Comparison of ENCODE assay signal across 24 cellular contexts in genomic region chr2:206023183-206023582, GRCh38.
A peak's percentile ranks its signal among the peaks of the same experiment; 100 is the strongest.
DNase-seq lines count a peak whose midpoint lies in the region; ATAC-seq and TF ChIP-seq lines count a peak whose summit lies in the region.
"Had no signal": no experiment of that assay in that cellular context is flagged by ENCODE, and none has a peak within 500 bp of the region (broad histone marks: within the 10 kb centered on the region; RNA-seq: fewer than 3 reads in every experiment).

No MANE protein-coding gene starts in this region.

- no peaks in the 10 kb centered on the region for H3K27me3 Mint-ChIP-seq in chondrocyte (ENCODE audit: low read depth)
- H3K27me3 Mint-ChIP-seq: activated CD4-positive, alpha-beta memory T cell treated with anti-CD3 and anti-CD28 coated beads, Interleukin-2, amount 10 ng/mL, durations not matched to agents 7 days and 5 days; activated naive CD8-positive, alpha-beta T cell; B cell had no signal

- H2BK5ac ChIP-seq in mesendoderm (ENCODE audit: low read length), result no peak overlapping the region

- WGBS in mesendoderm (ENCODE audit: extremely low coverage, insufficient coverage, low lambda C conversion rate), result no CpG with 5 or more reads among the region's 8 CpGs

- DNase-seq in cardiac muscle cell (ENCODE audit: low read depth in 1 of 2, low spot score in 1 of 2) (peak in 1 of 2 donors; percentile 8), left ventricle myocardium superior (no peak), OCI-LY7 (ENCODE audit: low spot score) (no peak), chondrocyte (ENCODE audit: low spot score) (no peak), NCI-H2081 (lab: John Stamatoyannopoulos, UW) (no peak), mesendoderm (no peak)
- DNase-seq: activated CD4-positive, alpha-beta memory T cell treated with anti-CD3 and anti-CD28 coated beads, Interleukin-2, amount 10 ng/mL, durations not matched to agents 7 days and 5 days; CD8-positive, alpha-beta T cell; DMS53; GDM1; glutamatergic neuron; NCI-H1092; NCI-H1930; NCI-H526; SIG-M5; stimulated activated CD4-positive, alpha-beta T cell treated with anti-CD3 and anti-CD28 coated beads, Interleukin-2, amount 100 ng/mL, for 24 hours had no signal

- H3K79me1 ChIP-seq in mesendoderm (ENCODE audit: low read length), result no peaks in the 10 kb centered on the region

- TF ChIP-seq CTCF in cardiac muscle cell (IDR thresholded peaks at IDR 0.05; ENCODE audit: low read depth, low read length) (peak; percentile 4), OCI-LY7 (conservative IDR thresholded peaks at IDR 0.05; ENCODE audit: low read length) (peak; percentile 30; the same call in 1 of the 2 replicates), chondrocyte (IDR thresholded peaks at IDR 0.05) (peak; percentile 63), parathyroid adenoma (IDR thresholded peaks at IDR 0.05) (peak; percentile 18)

- no peak overlapping the region for H4K5ac ChIP-seq in mesendoderm (ENCODE audit: low read length)

- no peak overlapping the region for H2BK15ac ChIP-seq in mesendoderm (replicated peaks; ENCODE audit: low read depth)

- POLR2A ChIA-PET in OCI-LY7 (lab: Charles Lee), result interaction anchor here (0.7 to 0.8 kb wide), 2 partner anchors 10 to 344 kb away, joined by 3 to 8 read pairs; no protein-coding TSS in a partner anchor

- H2BK120ac ChIP-seq in mesendoderm (ENCODE audit: low read depth, low read length), result no peak overlapping the region

- no peak overlapping the region for H4K8ac ChIP-seq in mesendoderm (ENCODE audit: low read depth, low read length)

- H3K36me3 ChIP-seq in cardiac muscle cell (peaks cover 22% of the 10 kb centered on the region), OCI-LY7 (ENCODE audit: insufficient read depth, low read length) (peaks cover 42% of the 10 kb centered on the region), parathyroid adenoma (ENCODE audit: control insufficient read depth, insufficient read depth, low read length) (no peaks in the 10 kb centered on the region), mesendoderm (ENCODE audit: control insufficient read depth, insufficient read depth, low read length) (no peaks in the 10 kb centered on the region)

- H3K4me2 ChIP-seq in OCI-LY7 (ENCODE audit: low read length) (no peak overlapping the region), parathyroid adenoma (ENCODE audit: low read length) (no peak overlapping the region), mesendoderm (ENCODE audit: low read length) (no peak overlapping the region)
- H3K4me2 ChIP-seq: KMS-11 had no signal

- no peak overlapping the region for H3K23ac ChIP-seq in mesendoderm (ENCODE audit: low read length)

- H3K9me3 Mint-ChIP-seq in chondrocyte (ENCODE audit: low read depth), result no peaks in the 10 kb centered on the region
- H3K9me3 Mint-ChIP-seq: activated CD4-positive, alpha-beta memory T cell treated with anti-CD3 and anti-CD28 coated beads, Interleukin-2, amount 10 ng/mL, durations not matched to agents 7 days and 5 days; CD8-positive, alpha-beta T cell had no signal

- CTCF ChIA-PET in OCI-LY7 (lab: Charles Lee; ENCODE audit: unreplicated experiment), result no interaction called here

- H3K56ac ChIP-seq in mesendoderm (ENCODE audit: low read length), result no peak overlapping the region

- H3K27me3 ChIP-seq in cardiac muscle cell (no peaks in the 10 kb centered on the region), parathyroid adenoma (ENCODE audit: control insufficient read depth, insufficient read depth, low read length) (no peaks in the 10 kb centered on the region), mesendoderm (ENCODE audit: insufficient read depth, low read length, poor library complexity) (no peaks in the 10 kb centered on the region)
- H3K27me3 ChIP-seq: right atrium auricular region had no signal

- ATAC-seq in left ventricle myocardium superior, result no peak
- ATAC-seq in GM19467 (IDR thresholded peaks at IDR 0.05; ENCODE audit: unreplicated experiment), result no peak
- ATAC-seq: activated CD4-positive, CD25-positive, alpha-beta regulatory T cell treated with anti-CD3 and anti-CD28 coated beads, Interleukin-2, amount 50 U/mL, for 24 hours; CD8-positive, alpha-beta T cell had no signal

- no peak overlapping the region for H3K4ac ChIP-seq in mesendoderm (ENCODE audit: low read depth, low read length)

- no peak overlapping the region for H3K9ac ChIP-seq in parathyroid adenoma
- no peak overlapping the region for H3K9ac ChIP-seq in mesendoderm (ENCODE audit: low read length)
- H3K9ac ChIP-seq: KMS-11 had no signal

- no peaks in the 10 kb centered on the region for H3K4me1 ChIP-seq in cardiac muscle cell (ENCODE audit: low read depth)
- H3K4me1 ChIP-seq in OCI-LY7 (ENCODE audit: insufficient read depth, low read length, poor library complexity, severe bottlenecking), result no peaks in the 10 kb centered on the region
- no peaks in the 10 kb centered on the region for H3K4me1 ChIP-seq in parathyroid adenoma
- H3K4me1 ChIP-seq in mesendoderm (ENCODE audit: control insufficient read depth, low read depth, low read length), result no peaks in the 10 kb centered on the region
- H3K4me1 ChIP-seq: right atrium auricular region had no signal

- H2AFZ ChIP-seq in OCI-LY7 (ENCODE audit: low read length) (no peak overlapping the region), parathyroid adenoma (no peak overlapping the region)

- H3K27ac Mint-ChIP-seq in chondrocyte (ENCODE audit: unreplicated experiment), result no peak overlapping the region
- H3K27ac Mint-ChIP-seq: activated CD4-positive, alpha-beta memory T cell treated with anti-CD3 and anti-CD28 coated beads, Interleukin-2, amount 10 ng/mL, durations not matched to agents 7 days and 5 days; activated naive CD8-positive, alpha-beta T cell; B cell; CD8-positive, alpha-beta T cell had no signal

- H3K9me2 ChIP-seq in OCI-LY7 (ENCODE audit: insufficient read depth, low read length), result no peaks in the 10 kb centered on the region

- no peak overlapping the region for H3K4me3 ChIP-seq in cardiac muscle cell
- no peak overlapping the region for H3K4me3 ChIP-seq in OCI-LY7 (ENCODE audit: low read depth, low read length, poor library complexity, severe bottlenecking)
- H3K4me3 ChIP-seq in parathyroid adenoma (ENCODE audit: low read depth, low read length), result no peak overlapping the region
- H3K4me3 ChIP-seq in mesendoderm (ENCODE audit: low read length), result no peak overlapping the region
- H3K4me3 ChIP-seq: right atrium auricular region had no signal

- no peak overlapping the region for H2AK5ac ChIP-seq in mesendoderm (ENCODE audit: low read length)

- no TSS peak for BruUV-seq in OCI-LY7 (replicated peaks; lab: Mats Ljungman, UMichigan)

- H3K4me1 Mint-ChIP-seq in chondrocyte (ENCODE audit: low read depth), result no peaks in the 10 kb centered on the region
- H3K4me1 Mint-ChIP-seq: activated CD4-positive, alpha-beta memory T cell treated with anti-CD3 and anti-CD28 coated beads, Interleukin-2, amount 10 ng/mL, durations not matched to agents 7 days and 5 days; B cell had no signal

- no peaks in the 10 kb centered on the region for H4K20me1 ChIP-seq in OCI-LY7 (ENCODE audit: insufficient read depth, low read length)

- no peaks in the 10 kb centered on the region for H3K79me2 ChIP-seq in OCI-LY7 (ENCODE audit: insufficient read depth, low read depth, low read length)
- H3K79me2 ChIP-seq in parathyroid adenoma, result peaks cover 2% of the 10 kb centered on the region
- no peaks in the 10 kb centered on the region for H3K79me2 ChIP-seq in mesendoderm (ENCODE audit: control insufficient read depth, insufficient read depth, low read length)

- H3K36me3 Mint-ChIP-seq in chondrocyte (ENCODE audit: low read depth), result peaks cover 2% of the 10 kb centered on the region

- intact Hi-C loops in left ventricle myocardium superior (cut with micrococcal nuclease), result no loop called here
- intact Hi-C loops in OCI-LY7 (cut with micrococcal nuclease; ENCODE audit: unreplicated experiment), result no loop called here

- H3K4me3 Mint-ChIP-seq in chondrocyte (ENCODE audit: unreplicated experiment), result no peak overlapping the region
- H3K4me3 Mint-ChIP-seq: activated CD4-positive, alpha-beta memory T cell treated with anti-CD3 and anti-CD28 coated beads, Interleukin-2, amount 10 ng/mL, durations not matched to agents 7 days and 5 days; activated naive CD8-positive, alpha-beta T cell; B cell; CD8-positive, alpha-beta T cell; neural crest cell had no signal

- no peaks in the 10 kb centered on the region for H3K9me3 ChIP-seq in cardiac muscle cell (ENCODE audit: low read depth)
- no peaks in the 10 kb centered on the region for H3K9me3 ChIP-seq in OCI-LY7 (ENCODE audit: low read length)
- H3K9me3 ChIP-seq in parathyroid adenoma (ENCODE audit: control insufficient read depth, low read length), result no peaks in the 10 kb centered on the region
- H3K9me3 ChIP-seq: right atrium auricular region had no signal

- H3K27ac ChIP-seq in cardiac muscle cell (no peak overlapping the region), OCI-LY7 (ENCODE audit: low read depth, low read length, poor library complexity, severe bottlenecking) (no peak overlapping the region), parathyroid adenoma (no peak overlapping the region), mesendoderm (ENCODE audit: low read depth, low read length) (no peak overlapping the region)
- H3K27ac ChIP-seq: KMS-11, right atrium auricular region had no signal

- no peak overlapping the region for H3K18ac ChIP-seq in mesendoderm (ENCODE audit: low read length)

Comparison
In these comparisons a context has a peak if more than half of its experiments do, and no peak if none do; other contexts are left out.
1. CTCF ChIP-seq: peak in every context shown above with its lines; median percentile 63 in chondrocyte; 30 in OCI-LY7; 18 in parathyroid adenoma; 4 in cardiac muscle cell.